Comparison of ENCODE assay signal across 12 cellular contexts in genomic region chrX:73022093-73022445, GRCh38. TPM values are rescaled to one million over a fixed set of nuclear protein-coding genes. Genes with fewer than 3 reads are reported as not detected.
DNase-seq lines count a peak whose midpoint lies in the region.
"Not testable (repeated sequence)": the region's sequence is repeated elsewhere in the genome, so short reads cannot be mapped to it uniquely, and the experiment has no call there.
"Had no signal": no experiment of that assay in that cellular context is flagged by ENCODE, and none has a peak within 500 bp of the region (broad histone marks: within the 10 kb centered on the region; RNA-seq: fewer than 3 reads in every experiment).

No MANE protein-coding gene starts in this region.

- intact Hi-C loops in posterior vena cava (cut with DNase I): not testable (repeated sequence)

- peak; percentile 51 for DNase-seq in posterior vena cava (ENCODE audit: low spot score)

RNA-seq across cellular contexts. Expression of gene PABPC1L2B, which starts 19.3 kb away (rescaled TPM):
- not detected for total RNA-seq in posterior vena cava
- total RNA-seq: A172; A673; B cell; Caco-2; Calu3; CD4-positive, alpha-beta memory T cell; CD4-positive, alpha-beta T cell; CD4-positive, CD25-positive, alpha-beta regulatory T cell; CD8-positive, alpha-beta memory T cell; CD8-positive, alpha-beta T cell had no signal

RNA-seq across cellular contexts. Expression of gene PABPC1L2A, which starts 57.2 kb away (rescaled TPM):
- not detected for total RNA-seq in posterior vena cava
- total RNA-seq: A172; A673; B cell; Caco-2; Calu3; CD4-positive, alpha-beta memory T cell; CD4-positive, alpha-beta T cell; CD4-positive, CD25-positive, alpha-beta regulatory T cell; CD8-positive, alpha-beta memory T cell; CD8-positive, alpha-beta T cell; Daoy had no signal
